8 cellular contexts compared by ENCODE assay signal in the genomic region with DNA sequence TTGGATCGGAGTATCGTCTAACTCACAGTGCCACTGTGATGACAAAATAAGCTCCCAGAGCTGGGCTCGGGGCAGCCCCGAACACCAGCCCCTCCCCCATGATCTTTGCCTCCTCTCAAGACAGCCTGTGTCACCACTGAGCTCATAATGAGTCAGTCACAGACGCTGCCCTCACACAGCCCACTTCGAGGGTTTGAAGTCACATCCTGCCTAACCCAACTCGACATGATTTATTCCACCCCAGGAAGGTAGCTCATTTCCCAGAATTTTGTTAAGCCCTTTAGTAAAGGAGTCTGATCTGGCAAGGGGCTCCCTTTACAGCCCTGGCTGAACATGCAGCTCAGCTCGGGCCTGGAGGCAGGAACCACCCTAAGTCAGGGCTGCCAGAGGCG. TPM values are rescaled to one million over a fixed set of nuclear protein-coding genes. Genes with fewer than 3 reads are reported as not detected.
A peak's percentile ranks its signal among the peaks of the same experiment; 100 is the strongest.
DNase-seq lines count a peak whose midpoint lies in the region; TF ChIP-seq lines count a peak whose summit lies in the region.

No MANE protein-coding gene starts in this region.

- peak; percentile 54 for TF ChIP-seq EP300 in stomach (IDR thresholded peaks at IDR 0.05)

- 21 to 38% (median 26%) methylated on average over 8 to 9 of the region's 9 CpGs for WGBS in stomach, 5 donors

- no peaks in the 10 kb centered on the region for H3K27me3 Mint-ChIP-seq in nephron (ENCODE audit: low read depth)

- H3K27me3 ChIP-seq in HUES48 (ENCODE audit: control insufficient read depth, insufficient read depth, low read length) = no peaks in the 10 kb centered on the region
- H3K27me3 ChIP-seq in stomach = no peaks in the 10 kb centered on the region

- no peaks in the 10 kb centered on the region for H3K36me3 Mint-ChIP-seq in nephron (ENCODE audit: low read depth)

- TF ChIP-seq POLR2A in stomach (IDR thresholded peaks at IDR 0.05) = no peak

- intact Hi-C loops in stomach (cut with DNase I; ENCODE audit: low total_unique reads) = loop anchor here (10.0 kb wide), 1 partner anchor 110 kb away; no protein-coding TSS in a partner anchor

- peak overlapping the region; percentile 53 for H3K27ac ChIP-seq in HUES48 (ENCODE audit: low read depth, low read length)
- peak overlapping the region; percentile 82 to 100 (median 95) for H3K27ac ChIP-seq in stomach

- no peaks in the 10 kb centered on the region for H3K9me3 Mint-ChIP-seq in nephron

- TF ChIP-seq CTCF in nephron (IDR thresholded peaks at IDR 0.05; ENCODE audit: unreplicated experiment in 3 of 3) (no peak), stomach (IDR thresholded peaks at IDR 0.05) (no peak)

- H3K36me3 ChIP-seq in HUES48 (ENCODE audit: control insufficient read depth, insufficient read depth, low read length) (no peaks in the 10 kb centered on the region), stomach (peaks cover 0 to 7% (median 4%) of the 10 kb centered on the region in 4 donors)

- peak overlapping the region in 1 of 3 experiments; percentile 7 for H3K4me3 Mint-ChIP-seq in nephron

- DNase-seq in COLO829 (ENCODE audit: low spot score) = peak; percentile 79
- DNase-seq in activated CD4-positive, alpha-beta T cell treated with anti-CD3 and anti-CD28 coated beads, Interleukin-2, amount 50 U/mL, for 48 hours = peak; percentile 88 to 93
- peak; percentile 92 for DNase-seq in effector CD4-positive, alpha-beta T cell
- DNase-seq in stomach = peak; percentile 65
- DNase-seq in DMS153 (lab: John Stamatoyannopoulos, UW) = no peak
- no peak for DNase-seq in NCI-H2107 (lab: John Stamatoyannopoulos, UW)

- peak overlapping the region; percentile 54 to 81 (median 73) for H3K27ac Mint-ChIP-seq in nephron

- H3K9me3 ChIP-seq in HUES48 (ENCODE audit: control insufficient read depth, insufficient read depth, low read length) (no peaks in the 10 kb centered on the region), stomach (no peaks in the 10 kb centered on the region)

- H3K9ac ChIP-seq in HUES48 (ENCODE audit: low read depth, low read length) = no peak overlapping the region

- H3K4me1 ChIP-seq in HUES48 (ENCODE audit: control insufficient read depth, insufficient read depth, low read length) (peaks cover 77% of the 10 kb centered on the region), stomach (peaks cover 100% of the 10 kb centered on the region in 4 donors)

- H3K4me1 Mint-ChIP-seq in nephron = peaks cover 77% of the 10 kb centered on the region

- H3K4me3 ChIP-seq in HUES48 (ENCODE audit: low read depth, low read length) = no peak overlapping the region
- H3K4me3 ChIP-seq in stomach = no peak overlapping the region

RNA-seq across cellular contexts. Expression of gene MYH9, which starts 22.8 kb away (rescaled TPM):
- total RNA-seq in stomach = 100 to 1,000 TPM; 155 to 620 (median 272) TPM
- polyA plus RNA-seq in stomach = 10 to 100 TPM; 46.7 to 79.3 (median 54.3) TPM

Comparison
In these comparisons a context has a peak if more than half of its experiments do, and no peak if none do; other contexts are left out.
1. DNase-seq: peak in COLO829 (single experiment), activated CD4-positive, alpha-beta T cell treated with anti-CD3 and anti-CD28 coated beads, Interleukin-2, amount 50 U/mL, for 48 hours (2 of 2), effector CD4-positive, alpha-beta T cell (single experiment) and stomach (single experiment); none in DMS153 (single experiment) and NCI-H2107 (single experiment).